In genomic region chrX:25049347-25049746, GRCh38 we compare ENCODE assay signal across 18 cellular contexts. TPM values are rescaled to one million over a fixed set of nuclear protein-coding genes. Genes with fewer than 3 reads are reported as not detected.
DNase-seq lines count a peak whose midpoint lies in the region; ATAC-seq, FAIRE-seq and TF ChIP-seq lines count a peak whose summit lies in the region.
"Had no signal": no experiment of that assay in that cellular context is flagged by ENCODE, and none has a peak within 500 bp of the region (broad histone marks: within the 10 kb centered on the region; RNA-seq: fewer than 3 reads in every experiment).

No MANE protein-coding gene starts in this region.

- TF ChIP-seq CTCF in DND-41 (IDR thresholded peaks at IDR 0.05; ENCODE audit: borderline replicate concordance, extremely low read depth, low read length, poor library complexity, severe bottlenecking): no peak
- no peak for TF ChIP-seq CTCF in Loucy (conservative IDR thresholded peaks at IDR 0.05; ENCODE audit: low read length)
- TF ChIP-seq CTCF in astrocyte (IDR thresholded peaks at IDR 0.05; ENCODE audit: insufficient read depth, low read depth, low read length): no peak

- no peaks in the 10 kb centered on the region for H3K9me3 Mint-ChIP-seq in astrocyte (ENCODE audit: unreplicated experiment)
- no peaks in the 10 kb centered on the region for H3K9me3 Mint-ChIP-seq in effector memory CD8-positive, alpha-beta T cell
- H3K9me3 Mint-ChIP-seq: activated T-helper 17 cell treated with anti-CD3 and anti-CD28 coated beads, Interleukin-2, amount 50 U/mL, for 72 hours; CD4-positive, alpha-beta T cell; natural killer cell had no signal

- H3K9me2 ChIP-seq in Loucy (replicated peaks; ENCODE audit: low read depth, low read length): no peaks in the 10 kb centered on the region

- no peaks in the 10 kb centered on the region for H3F3A ChIP-seq in Loucy (ENCODE audit: low read depth)

- H3K79me2 ChIP-seq in DND-41 (ENCODE audit: insufficient read depth, low read length) (no peaks in the 10 kb centered on the region), Loucy (ENCODE audit: insufficient read depth, low read length) (no peaks in the 10 kb centered on the region), astrocyte (ENCODE audit: insufficient read depth, low read length) (no peaks in the 10 kb centered on the region)

- H3K4me3 Mint-ChIP-seq in astrocyte (ENCODE audit: unreplicated experiment): no peak overlapping the region
- no peak overlapping the region for H3K4me3 Mint-ChIP-seq in effector memory CD8-positive, alpha-beta T cell
- H3K4me3 Mint-ChIP-seq: activated T-helper 17 cell treated with anti-CD3 and anti-CD28 coated beads, Interleukin-2, amount 50 U/mL, for 72 hours; CD4-positive, alpha-beta T cell; endodermal cell; natural killer cell had no signal

- peak; percentile 30 for DNase-seq in DND-41
- no peak for DNase-seq in astrocyte (ENCODE audit: low read depth)
- peak; percentile 45 for DNase-seq in iris pigment epithelial cell (ENCODE audit: low read depth)
- no peak for DNase-seq in effector memory CD8-positive, alpha-beta T cell
- no peak for DNase-seq in T-helper 1 cell
- no peak for DNase-seq in GM03348 (ENCODE audit: low spot score)
- no peak for DNase-seq in stimulated activated CD8-positive, alpha-beta memory T cell treated with anti-CD3 and anti-CD28 coated beads, Interleukin-4, amount 100 ng/mL, for 48 hours
- DNase-seq: CD4-positive, alpha-beta T cell; endodermal cell; heart left ventricle; Karpas-422; left lung; natural killer cell; right cardiac atrium had no signal

- H3K9me3 ChIP-seq in DND-41 (ENCODE audit: insufficient read depth, low read length, severe bottlenecking): no peaks in the 10 kb centered on the region
- no peaks in the 10 kb centered on the region for H3K9me3 ChIP-seq in Loucy (ENCODE audit: insufficient read depth, low read depth, low read length)
- no peaks in the 10 kb centered on the region for H3K9me3 ChIP-seq in astrocyte (ENCODE audit: insufficient read depth, low read depth, low read length)
- H3K9me3 ChIP-seq: ascending aorta, heart left ventricle, left lung had no signal

- H3K4me2 ChIP-seq in DND-41 (ENCODE audit: insufficient read depth, low read length) (peak overlapping the region; percentile 49), Loucy (ENCODE audit: low read depth, low read length, poor library complexity, severe bottlenecking) (peak overlapping the region; percentile 73), astrocyte (ENCODE audit: low read length) (no peak overlapping the region)

- no peaks in the 10 kb centered on the region for H3K27me3 ChIP-seq in DND-41 (ENCODE audit: insufficient read depth, low read length, poor library complexity)
- H3K27me3 ChIP-seq in Loucy (ENCODE audit: insufficient read depth, low read length, poor library complexity, severe bottlenecking): no peaks in the 10 kb centered on the region
- H3K27me3 ChIP-seq in astrocyte (ENCODE audit: insufficient read depth, low read length): no peaks in the 10 kb centered on the region
- H3K27me3 ChIP-seq: ascending aorta, heart left ventricle had no signal

- peak overlapping the region; percentile 26 for H3K27ac Mint-ChIP-seq in astrocyte (ENCODE audit: unreplicated experiment)
- H3K27ac Mint-ChIP-seq in effector memory CD8-positive, alpha-beta T cell: no peak overlapping the region
- H3K27ac Mint-ChIP-seq: activated T-helper 17 cell treated with anti-CD3 and anti-CD28 coated beads, Interleukin-2, amount 50 U/mL, for 72 hours; CD4-positive, alpha-beta T cell; natural killer cell had no signal

- H3K27ac ChIP-seq in DND-41 (ENCODE audit: low read length) (peak overlapping the region; percentile 44; the same call in 1 of the 2 replicates), astrocyte (ENCODE audit: low read depth, low read length) (no peak overlapping the region)
- H3K27ac ChIP-seq: ascending aorta, heart left ventricle, left lung had no signal

- H4K20me1 ChIP-seq in DND-41 (ENCODE audit: insufficient read depth, low read length) (no peaks in the 10 kb centered on the region), Loucy (ENCODE audit: insufficient read depth, low read length, poor library complexity, severe bottlenecking) (no peaks in the 10 kb centered on the region), astrocyte (ENCODE audit: insufficient read depth, low read length) (no peaks in the 10 kb centered on the region)

- H3K4me1 Mint-ChIP-seq in astrocyte (ENCODE audit: low read depth, unreplicated experiment): peaks cover 13% of the 10 kb centered on the region
- peaks cover 2 to 4% of the 10 kb centered on the region in 2 donors for H3K4me1 Mint-ChIP-seq in effector memory CD8-positive, alpha-beta T cell (ENCODE audit: low read depth in 2 of 2)
- H3K4me1 Mint-ChIP-seq: activated T-helper 17 cell treated with anti-CD3 and anti-CD28 coated beads, Interleukin-2, amount 50 U/mL, for 72 hours had no signal

- peak; percentile 67 for FAIRE-seq in astrocyte (lab: Jason Lieb, UNC)

- no peak overlapping the region; a peak in 1 of 4 replicates for H3K4me3 ChIP-seq in DND-41 (ENCODE audit: low read depth in 1 of 2, low read length in 2 of 2)
- H3K4me3 ChIP-seq in Loucy (ENCODE audit: low read length, poor library complexity, severe bottlenecking): peak overlapping the region; percentile 61
- no peak overlapping the region for H3K4me3 ChIP-seq in astrocyte (ENCODE audit: insufficient read depth, low read depth, low read length)
- H3K4me3 ChIP-seq: ascending aorta, heart left ventricle, left lung had no signal

- H3K36me3 ChIP-seq in DND-41 (ENCODE audit: insufficient read depth, low read length) (no peaks in the 10 kb centered on the region), Loucy (ENCODE audit: insufficient read depth, low read length) (no peaks in the 10 kb centered on the region), astrocyte (ENCODE audit: insufficient read depth, low read length) (no peaks in the 10 kb centered on the region)
- H3K36me3 ChIP-seq: ascending aorta, heart left ventricle, left lung had no signal

- peaks cover 16% of the 10 kb centered on the region for H3K4me1 ChIP-seq in DND-41 (ENCODE audit: insufficient read depth, low read length)
- H3K4me1 ChIP-seq in Loucy (ENCODE audit: insufficient read depth, low read length, poor library complexity, severe bottlenecking): peaks cover 32% of the 10 kb centered on the region
- H3K4me1 ChIP-seq in astrocyte (ENCODE audit: insufficient read depth, low read length): no peaks in the 10 kb centered on the region
- H3K4me1 ChIP-seq: ascending aorta, heart left ventricle, left lung had no signal

- H2AFZ ChIP-seq in DND-41 (ENCODE audit: low read depth, low read length) (peak overlapping the region; percentile 67; the same call in 1 of the 2 replicates), Loucy (ENCODE audit: low read length) (peak overlapping the region; percentile 76), astrocyte (ENCODE audit: low read depth, low read length) (no peak overlapping the region)

- ATAC-seq in DND-41 (ENCODE audit: insufficient read depth, low read depth): peak; percentile 82
- no peak for ATAC-seq in effector memory CD8-positive, alpha-beta T cell (replicated peaks)
- ATAC-seq: activated T-helper 17 cell treated with anti-CD3 and anti-CD28 coated beads, Interleukin-2, amount 50 U/mL, for 72 hours; heart left ventricle; left lung; natural killer cell; right cardiac atrium had no signal

- H3K36me3 Mint-ChIP-seq in astrocyte (ENCODE audit: low read depth, unreplicated experiment): no peaks in the 10 kb centered on the region
- H3K36me3 Mint-ChIP-seq in effector memory CD8-positive, alpha-beta T cell (ENCODE audit: insufficient read depth): no peaks in the 10 kb centered on the region
- H3K36me3 Mint-ChIP-seq: natural killer cell had no signal

- H3K9ac ChIP-seq in DND-41 (ENCODE audit: low read depth, low read length): no peak overlapping the region
- H3K9ac ChIP-seq in Loucy (ENCODE audit: low read depth, low read length, poor library complexity, severe bottlenecking): peak overlapping the region; percentile 51
- H3K9ac ChIP-seq in astrocyte (ENCODE audit: low read length): no peak overlapping the region

- H3K27me3 Mint-ChIP-seq in astrocyte (ENCODE audit: low read depth, unreplicated experiment): no peaks in the 10 kb centered on the region
- H3K27me3 Mint-ChIP-seq in effector memory CD8-positive, alpha-beta T cell: peaks cover 0 to 8% of the 10 kb centered on the region in 2 donors
- H3K27me3 Mint-ChIP-seq: activated T-helper 17 cell treated with anti-CD3 and anti-CD28 coated beads, Interleukin-2, amount 50 U/mL, for 72 hours; CD4-positive, alpha-beta T cell had no signal

RNA-seq across cellular contexts. Expression of gene ARX, which starts 33.6 kb away (rescaled TPM):
- total RNA-seq in astrocyte: not detected in 2 replicates
- total RNA-seq: activated T-helper 17 cell treated with anti-CD3 and anti-CD28 coated beads, Interleukin-2, amount 50 U/mL, for 72 hours; ascending aorta; CD4-positive, alpha-beta T cell; heart left ventricle; natural killer cell; right cardiac atrium; T-helper 2 cell treated with Interferon-gamma antibody and Interleukin-4, amounts not matched to agents 100 ng/mL and 5 ng/mL, for 36 hours had no signal

Comparison
In these comparisons a context has a peak if more than half of its experiments do, and no peak if none do; other contexts are left out.
1. DNase-seq: peak in DND-41 (single experiment) and iris pigment epithelial cell (single experiment); none in astrocyte (single experiment), effector memory CD8-positive, alpha-beta T cell (0 of 3), T-helper 1 cell (0 of 5), GM03348 (single experiment) and stimulated activated CD8-positive, alpha-beta memory T cell treated with anti-CD3 and anti-CD28 coated beads, Interleukin-4, amount 100 ng/mL, for 48 hours (single experiment).